9 cellular contexts compared by ENCODE assay signal in genomic region chr2:40760071-40760666, GRCh38.
DNase-seq lines count a peak whose midpoint lies in the region; ATAC-seq and TF ChIP-seq lines count a peak whose summit lies in the region.
"Had no signal": no experiment of that assay in that cellular context is flagged by ENCODE, and none has a peak within 500 bp of the region (broad histone marks: within the 10 kb centered on the region; RNA-seq: fewer than 3 reads in every experiment).

No MANE protein-coding gene starts in this region.

- no peaks in the 10 kb centered on the region for H3K27me3 Mint-ChIP-seq in activated CD4-positive, alpha-beta T cell treated with anti-CD3 and anti-CD28 coated beads, Interleukin-2, amount 10 ng/mL, durations not matched to agents 24 days and 14 days
- H3K27me3 Mint-ChIP-seq: central memory CD8-positive, alpha-beta T cell had no signal

- H3K27me3 ChIP-seq in lower lobe of right lung (ENCODE audit: low read depth) = no peaks in the 10 kb centered on the region

- TF ChIP-seq CTCF in cardiac fibroblast (IDR thresholded peaks at IDR 0.05; ENCODE audit: low read depth, low read length) = peak; percentile 93
- peak; percentile 42 for TF ChIP-seq CTCF in lower lobe of right lung (IDR thresholded peaks at IDR 0.05)

- H3K4me3 Mint-ChIP-seq in activated CD4-positive, alpha-beta T cell treated with anti-CD3 and anti-CD28 coated beads, Interleukin-2, amount 10 ng/mL, durations not matched to agents 24 days and 14 days = no peak overlapping the region
- H3K4me3 Mint-ChIP-seq: central memory CD8-positive, alpha-beta T cell had no signal

- no peaks in the 10 kb centered on the region for H3K36me3 ChIP-seq in lower lobe of right lung

- H3K4me1 Mint-ChIP-seq in activated CD4-positive, alpha-beta T cell treated with anti-CD3 and anti-CD28 coated beads, Interleukin-2, amount 10 ng/mL, durations not matched to agents 24 days and 14 days = no peaks in the 10 kb centered on the region
- H3K4me1 Mint-ChIP-seq: central memory CD8-positive, alpha-beta T cell had no signal

- ATAC-seq in HG03097 (IDR thresholded peaks at IDR 0.05; ENCODE audit: low FRiP score, unreplicated experiment) = peak; percentile 58
- peak; percentile 61 to 67 for ATAC-seq in lower lobe of right lung
- ATAC-seq in left colon = no peak
- no peak for ATAC-seq in HG03025 (IDR thresholded peaks at IDR 0.05; ENCODE audit: low FRiP score, unreplicated experiment)

- no peaks in the 10 kb centered on the region for H3K36me3 Mint-ChIP-seq in activated CD4-positive, alpha-beta T cell treated with anti-CD3 and anti-CD28 coated beads, Interleukin-2, amount 10 ng/mL, durations not matched to agents 24 days and 14 days (ENCODE audit: low read depth)

- no peak overlapping the region for H3K27ac ChIP-seq in lower lobe of right lung

- H3K4me3 ChIP-seq in cardiac fibroblast (replicated peaks in 1 of 2; ENCODE audit: low read depth in 2 of 2, low read length in 2 of 2) = no peak overlapping the region
- H3K4me3 ChIP-seq in lower lobe of right lung = no peak overlapping the region

- no peak overlapping the region for H3K27ac Mint-ChIP-seq in activated CD4-positive, alpha-beta T cell treated with anti-CD3 and anti-CD28 coated beads, Interleukin-2, amount 10 ng/mL, durations not matched to agents 24 days and 14 days

- no peaks in the 10 kb centered on the region for H3K9me3 ChIP-seq in lower lobe of right lung

- no peaks in the 10 kb centered on the region for H3K4me1 ChIP-seq in lower lobe of right lung

- H3K9me3 Mint-ChIP-seq in activated CD4-positive, alpha-beta T cell treated with anti-CD3 and anti-CD28 coated beads, Interleukin-2, amount 10 ng/mL, durations not matched to agents 24 days and 14 days = no peaks in the 10 kb centered on the region

- intact Hi-C loops in activated CD4-positive, alpha-beta T cell treated with anti-CD3 and anti-CD28 coated beads, Interleukin-2, amount 10 ng/mL, durations not matched to agents 24 days and 14 days (cut with micrococcal nuclease) = no loop called here
- intact Hi-C loops in lower lobe of right lung (cut with DNase I) = no loop called here
- intact Hi-C loops in left colon (cut with DNase I, micrococcal nuclease) = no loop called here

- DNase-seq in activated CD4-positive, alpha-beta T cell treated with anti-CD3 and anti-CD28 coated beads, Interleukin-2, amount 10 ng/mL, durations not matched to agents 24 days and 14 days = peak; percentile 63
- no peak for DNase-seq in activated CD4-positive, alpha-beta T cell treated with anti-CD3 and anti-CD28 coated beads, Interleukin-2, amount 50 U/mL, for 1 hour
- DNase-seq in NCI-H82 treated with DMSO at 0.1 percent for 48 hours (lab: John Stamatoyannopoulos, UW; ENCODE audit: unreplicated experiment) (peak; percentile 78), cardiac fibroblast (ENCODE audit: low read depth in 2 of 2) (peak; percentile 58 to 72), lower lobe of right lung (no peak), left colon (no peak)

Comparison
In these comparisons a context has a peak if more than half of its experiments do, and no peak if none do; other contexts are left out.
1. DNase-seq: peak in activated CD4-positive, alpha-beta T cell treated with anti-CD3 and anti-CD28 coated beads, Interleukin-2, amount 10 ng/mL, durations not matched to agents 24 days and 14 days (single experiment), NCI-H82 treated with DMSO at 0.1 percent for 48 hours (single experiment) and cardiac fibroblast (2 of 2); none in activated CD4-positive, alpha-beta T cell treated with anti-CD3 and anti-CD28 coated beads, Interleukin-2, amount 50 U/mL, for 1 hour (single experiment), lower lobe of right lung (single experiment) and left colon (0 of 2).
2. ATAC-seq: peak in HG03097 (single experiment) and lower lobe of right lung (2 of 2); none in left colon (single experiment) and HG03025 (single experiment).